Comparison of ENCODE assay signal across 29 cellular contexts in the genomic region with DNA sequence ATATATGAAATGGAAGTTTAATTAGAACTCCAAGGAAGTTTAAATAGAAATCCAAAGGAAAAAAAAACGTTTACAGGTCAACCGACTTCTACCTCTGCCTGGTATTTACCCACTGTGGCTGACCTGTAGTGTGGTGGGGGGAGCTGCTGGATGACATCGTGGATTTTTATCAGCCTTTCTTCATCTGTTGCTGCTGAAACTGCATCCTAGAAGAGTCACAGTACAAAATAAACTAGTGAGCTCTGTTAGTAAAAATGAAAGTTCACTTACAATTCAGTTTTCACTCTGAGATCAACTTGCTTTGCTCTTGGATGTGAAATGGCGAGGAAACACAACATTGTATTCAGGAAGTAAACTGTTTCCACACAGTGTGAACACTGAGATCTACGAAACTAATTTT. TPM values are rescaled to one million over a fixed set of nuclear protein-coding genes. Genes with fewer than 3 reads are reported as not detected.
"Had no signal": no experiment of that assay in that cellular context is flagged by ENCODE, and none has a peak within 500 bp of the region (broad histone marks: within the 10 kb centered on the region; RNA-seq: fewer than 3 reads in every experiment).

No MANE protein-coding gene starts in this region.

- H3K27me3 Mint-ChIP-seq: activated CD4-positive, alpha-beta T cell treated with anti-CD3 and anti-CD28 coated beads, Interleukin-2, amount 10 ng/mL, durations not matched to agents 7 days and 5 days; activated naive CD4-positive, alpha-beta T cell treated with anti-CD3 and anti-CD28 coated beads, Interleukin-2, amount 50 U/mL, for 24 hours; activated naive CD8-positive, alpha-beta T cell treated with anti-CD3 and anti-CD28 coated beads, Interleukin-2, amount 50 U/mL, for 24 hours; stimulated activated naive CD8-positive, alpha-beta T cell treated with anti-CD3 and anti-CD28 coated beads, Interleukin-15, Interleukin-2, amounts not matched to agents 100 ng/mL and 50 ng/mL, for 24 hours had no signal

- FAIRE-seq: small intestine, urothelium cell line had no signal

- H3K79me2 ChIP-seq: hepatocyte, parathyroid adenoma had no signal

- H3K4me3 Mint-ChIP-seq: activated CD4-positive, alpha-beta T cell treated with anti-CD3 and anti-CD28 coated beads, Interleukin-2, amount 10 ng/mL, durations not matched to agents 7 days and 5 days; activated naive CD4-positive, alpha-beta T cell treated with anti-CD3 and anti-CD28 coated beads, Interleukin-2, amount 50 U/mL, for 24 hours; activated naive CD8-positive, alpha-beta T cell treated with anti-CD3 and anti-CD28 coated beads, Interleukin-2, amount 50 U/mL, for 24 hours; central memory CD8-positive, alpha-beta T cell; stimulated activated effector memory CD8-positive, alpha-beta T cell treated with anti-CD3 and anti-CD28 coated beads, Interleukin-12 subunit alpha, Interleukin-12 subunit beta, amount 100 ng/mL, for 72 hours; stimulated activated naive CD8-positive, alpha-beta T cell treated with anti-CD3 and anti-CD28 coated beads, Interleukin-15, Interleukin-2, amounts not matched to agents 100 ng/mL and 50 ng/mL, for 24 hours had no signal

- H3K4me1 Mint-ChIP-seq: activated naive CD4-positive, alpha-beta T cell treated with anti-CD3 and anti-CD28 coated beads, Interleukin-2, amount 50 U/mL, for 24 hours; activated naive CD8-positive, alpha-beta T cell treated with anti-CD3 and anti-CD28 coated beads, Interleukin-2, amount 50 U/mL, for 24 hours; central memory CD8-positive, alpha-beta T cell had no signal

- H3K4me1 ChIP-seq: colonic mucosa, gastroesophageal sphincter, parathyroid adenoma, psoas muscle, sigmoid colon had no signal

- H3K9ac ChIP-seq: parathyroid adenoma had no signal

- H3K9me3 Mint-ChIP-seq: central memory CD8-positive, alpha-beta T cell; stimulated activated effector memory CD8-positive, alpha-beta T cell treated with anti-CD3 and anti-CD28 coated beads, Interleukin-12 subunit alpha, Interleukin-12 subunit beta, amount 100 ng/mL, for 72 hours had no signal

- H3K36me3 Mint-ChIP-seq: stimulated activated effector memory CD8-positive, alpha-beta T cell treated with anti-CD3 and anti-CD28 coated beads, Interleukin-12 subunit alpha, Interleukin-12 subunit beta, amount 100 ng/mL, for 72 hours had no signal

- H2AFZ ChIP-seq: hepatocyte, parathyroid adenoma had no signal

- H3K4me2 ChIP-seq: hepatocyte had no signal

- H3K4me3 ChIP-seq: colonic mucosa, gastroesophageal sphincter, hepatocyte, psoas muscle, sigmoid colon, thoracic aorta had no signal

- DNase-seq: activated CD4-positive, alpha-beta T cell treated with anti-CD3 and anti-CD28 coated beads, Interleukin-2, amount 10 ng/mL, durations not matched to agents 7 days and 5 days; activated naive CD8-positive, alpha-beta T cell treated with anti-CD3 and anti-CD28 coated beads, Interleukin-2, amount 50 U/mL, for 24 hours; amygdala; colonic mucosa; effector CD8-positive, alpha-beta T cell; islet precursor cell; left cardiac atrium; left ventricle myocardium superior; nucleus accumbens; psoas muscle; sigmoid colon; small intestine; stimulated activated CD4-positive, alpha-beta T cell treated with anti-CD3 and anti-CD28 coated beads, Interleukin-4, amount 100 ng/mL, for 24 hours; trophoblast cell had no signal

- H3K27me3 ChIP-seq: colonic mucosa, gastroesophageal sphincter, hepatocyte, sigmoid colon had no signal

- H3K9me3 ChIP-seq: colonic mucosa, gastroesophageal sphincter, psoas muscle, sigmoid colon, thoracic aorta had no signal

- ATAC-seq: activated naive CD8-positive, alpha-beta T cell treated with anti-CD3 and anti-CD28 coated beads, Interleukin-2, amount 50 U/mL, for 24 hours; gastroesophageal sphincter; left cardiac atrium; left ventricle myocardium superior; psoas muscle; stimulated activated effector memory CD8-positive, alpha-beta T cell treated with anti-CD3 and anti-CD28 coated beads, Interleukin-12 subunit alpha, Interleukin-12 subunit beta, amount 100 ng/mL, for 72 hours had no signal

- H3K36me3 ChIP-seq: colonic mucosa, thoracic aorta had no signal

- H3K27ac ChIP-seq: colonic mucosa, gastroesophageal sphincter, hepatocyte, parathyroid adenoma, psoas muscle, sigmoid colon, thoracic aorta had no signal

- H3K27ac Mint-ChIP-seq: activated CD4-positive, alpha-beta T cell treated with anti-CD3 and anti-CD28 coated beads, Interleukin-2, amount 10 ng/mL, durations not matched to agents 7 days and 5 days; activated naive CD4-positive, alpha-beta T cell treated with anti-CD3 and anti-CD28 coated beads, Interleukin-2, amount 50 U/mL, for 24 hours; activated naive CD8-positive, alpha-beta T cell treated with anti-CD3 and anti-CD28 coated beads, Interleukin-2, amount 50 U/mL, for 24 hours; stimulated activated effector memory CD8-positive, alpha-beta T cell treated with anti-CD3 and anti-CD28 coated beads, Interleukin-12 subunit alpha, Interleukin-12 subunit beta, amount 100 ng/mL, for 72 hours; stimulated activated naive CD8-positive, alpha-beta T cell treated with anti-CD3 and anti-CD28 coated beads, Interleukin-15, Interleukin-2, amounts not matched to agents 100 ng/mL and 50 ng/mL, for 24 hours had no signal

RNA-seq across cellular contexts. Expression of a gene that starts 43.2 kb away (rescaled TPM):
- total RNA-seq: activated CD4-positive, alpha-beta T cell treated with anti-CD3 and anti-CD28 coated beads, Interleukin-2, amount 10 ng/mL, durations not matched to agents 7 days and 5 days; dermis microvascular lymphatic vessel endothelial cell; fibroblast of villous mesenchyme; left cardiac atrium; left ventricle myocardium superior; lung microvascular endothelial cell; mucosa of gallbladder; subcutaneous adipose tissue; T-helper 2 cell treated with Interferon-gamma antibody and Interleukin-4, amounts not matched to agents 100 ng/mL and 5 ng/mL, for 36 hours; thoracic aorta had no signal
